18 cellular contexts compared by ENCODE assay signal in genomic region chr4:78542373-78542772, GRCh38. TPM values are rescaled to one million over a fixed set of nuclear protein-coding genes. Genes with fewer than 3 reads are reported as not detected.
DNase-seq lines count a peak whose midpoint lies in the region; ATAC-seq and TF ChIP-seq lines count a peak whose summit lies in the region.
"Had no signal": no experiment of that assay in that cellular context is flagged by ENCODE, and none has a peak within 500 bp of the region (broad histone marks: within the 10 kb centered on the region; RNA-seq: fewer than 3 reads in every experiment).

No MANE protein-coding gene starts in this region.

- H3K27me3 ChIP-seq in breast epithelium (no peaks in the 10 kb centered on the region), brain microvascular endothelial cell (replicated peaks) (no peaks in the 10 kb centered on the region), foreskin keratinocyte (no peaks in the 10 kb centered on the region), H7 (ENCODE audit: control insufficient read depth, insufficient read depth, low read length) (no peaks in the 10 kb centered on the region)
- H3K27me3 ChIP-seq: esophagus squamous epithelium had no signal

- peaks cover 7% of the 10 kb centered on the region for H3K9me3 Mint-ChIP-seq in MCF 10A (ENCODE audit: unreplicated experiment)
- H3K9me3 Mint-ChIP-seq: stimulated activated naive B cell treated with anti-CD40 and anti-IgM and Interleukin-4, amounts not matched to agents 10 μg/mL and 1 μg/mL and 100 μg/mL, for 72 hours; T-helper 2 cell treated with Interferon-gamma antibody and Interleukin-4, amounts not matched to agents 5 μg/mL and 100 μg/mL, for 36 hours had no signal

- H3K9me3 ChIP-seq in breast epithelium, result no peaks in the 10 kb centered on the region
- H3K9me3 ChIP-seq: esophagus squamous epithelium, psoas muscle had no signal

- H3K4me3 ChIP-seq in breast epithelium, result no peak overlapping the region
- no peak overlapping the region for H3K4me3 ChIP-seq in brain microvascular endothelial cell (ENCODE audit: low read depth, low read length)
- H3K4me3 ChIP-seq in H7 (ENCODE audit: insufficient read depth, low read depth, low read length), result no peak overlapping the region
- H3K4me3 ChIP-seq: dorsolateral prefrontal cortex, esophagus squamous epithelium, psoas muscle had no signal

- TF ChIP-seq POLR2A in breast epithelium (IDR thresholded peaks at IDR 0.05), result no peak

- H3K4me1 ChIP-seq in breast epithelium (no peaks in the 10 kb centered on the region), foreskin keratinocyte (peaks cover 14% of the 10 kb centered on the region)
- H3K4me1 ChIP-seq: esophagus squamous epithelium, psoas muscle had no signal

- ATAC-seq in foreskin keratinocyte, result peak; percentile 48
- no peak for ATAC-seq in GM21515 (IDR thresholded peaks at IDR 0.05; ENCODE audit: unreplicated experiment)
- ATAC-seq: psoas muscle; stimulated activated naive B cell treated with anti-CD40 and anti-IgM and Interleukin-4, amounts not matched to agents 10 μg/mL and 1 μg/mL and 100 μg/mL, for 72 hours had no signal

- POLR2A ChIA-PET in MCF 10A (lab: Yijun Ruan, JAX), result interaction anchor here (0.7 to 1.3 kb wide), 10 partner anchors 8 to 722 kb away, joined by 3 to 8 read pairs (median 4); partner anchors contain the start of genes ANXA3 and MRPL1

- DNase-seq in MCF 10A (ENCODE audit: unreplicated experiment) (peak; percentile 58), breast epithelium (ENCODE audit: low spot score in 2 of 2) (no peak), brain microvascular endothelial cell (peak; percentile 35), foreskin keratinocyte (peak in 1 of 2 donors; percentile 73), hippocampal formation (lab: John Stamatoyannopoulos, UW) (no peak), H7 (no peak), NCI-H2107 (lab: John Stamatoyannopoulos, UW) (no peak)
- DNase-seq: activated CD4-positive, CD25-positive, alpha-beta regulatory T cell treated with anti-CD3 and anti-CD28 coated beads, Interleukin-2, amount 50 U/mL, for 72 hours; dorsolateral prefrontal cortex; esophagus squamous epithelium; NCI-H1436; psoas muscle; stimulated activated naive B cell treated with anti-CD40 and anti-IgM and Interleukin-4, amounts not matched to agents 10 μg/mL and 1 μg/mL and 100 μg/mL, for 72 hours had no signal

- no TSS peak for BruUV-seq in MCF 10A (replicated peaks; lab: Mats Ljungman, UMichigan)

- CTCF ChIA-PET in MCF 10A (lab: Yijun Ruan, JAX), result interaction anchor here (0.7 to 1.1 kb wide), 2 partner anchors 9 to 582 kb away, joined by 3 to 4 read pairs; no protein-coding TSS in a partner anchor

- no peak for TF ChIP-seq CTCF in MCF 10A (IDR thresholded peaks at IDR 0.05; ENCODE audit: unreplicated experiment)
- no peak for TF ChIP-seq CTCF in breast epithelium (IDR thresholded peaks at IDR 0.05)
- no peak for TF ChIP-seq CTCF in brain microvascular endothelial cell (IDR thresholded peaks at IDR 0.05; ENCODE audit: low read depth, low read length, missing control alignments)
- TF ChIP-seq CTCF in foreskin keratinocyte (conservative IDR thresholded peaks at IDR 0.05), result no peak

- H3K4me3 Mint-ChIP-seq in MCF 10A (ENCODE audit: unreplicated experiment), result no peak overlapping the region
- H3K4me3 Mint-ChIP-seq: brain; stimulated activated naive B cell treated with anti-CD40 and anti-IgM and Interleukin-4, amounts not matched to agents 10 μg/mL and 1 μg/mL and 100 μg/mL, for 72 hours; T-helper 2 cell treated with Interferon-gamma antibody and Interleukin-4, amounts not matched to agents 5 μg/mL and 100 μg/mL, for 36 hours had no signal

- in situ Hi-C loops in brain microvascular endothelial cell (cut with HindIII; ENCODE audit: low pct_ligation_motif_present, low sequenced_read_pairs), result no loop called here

- intact Hi-C loops in MCF 10A (cut with micrococcal nuclease), result loop anchor here (1.0 kb wide), 1 partner anchor 8 kb away; no protein-coding TSS in a partner anchor
- intact Hi-C loops in breast epithelium (cut with DNase I; ENCODE audit: low total_unique reads), result no loop called here

- no peaks in the 10 kb centered on the region for H3K27me3 Mint-ChIP-seq in MCF 10A (ENCODE audit: insufficient read depth, unreplicated experiment)
- H3K27me3 Mint-ChIP-seq: brain had no signal

- no peak overlapping the region for H3K27ac ChIP-seq in breast epithelium
- H3K27ac ChIP-seq in brain microvascular endothelial cell, result no peak overlapping the region
- no peak overlapping the region for H3K27ac ChIP-seq in foreskin keratinocyte
- H3K27ac ChIP-seq: 22Rv1, dorsolateral prefrontal cortex, esophagus squamous epithelium, KMS-11, psoas muscle had no signal

- H3K36me3 ChIP-seq in breast epithelium (no peaks in the 10 kb centered on the region), brain microvascular endothelial cell (replicated peaks) (no peaks in the 10 kb centered on the region), H7 (replicated peaks; ENCODE audit: control insufficient read depth, insufficient read depth, low read length) (no peaks in the 10 kb centered on the region; the same call in 1 of the 2 replicates)

- H3K4me1 Mint-ChIP-seq in MCF 10A (ENCODE audit: insufficient read depth, unreplicated experiment), result peaks cover 22% of the 10 kb centered on the region

- peak overlapping the region; percentile 24 for H3K27ac Mint-ChIP-seq in MCF 10A (ENCODE audit: low read depth, unreplicated experiment)
- H3K27ac Mint-ChIP-seq: stimulated activated naive B cell treated with anti-CD40 and anti-IgM and Interleukin-4, amounts not matched to agents 10 μg/mL and 1 μg/mL and 100 μg/mL, for 72 hours; T-helper 2 cell treated with Interferon-gamma antibody and Interleukin-4, amounts not matched to agents 5 μg/mL and 100 μg/mL, for 36 hours had no signal

- H3K36me3 Mint-ChIP-seq in MCF 10A (ENCODE audit: insufficient read depth, unreplicated experiment), result peaks cover 4% of the 10 kb centered on the region
- H3K36me3 Mint-ChIP-seq: stimulated activated naive B cell treated with anti-CD40 and anti-IgM and Interleukin-4, amounts not matched to agents 10 μg/mL and 1 μg/mL and 100 μg/mL, for 72 hours had no signal

RNA-seq across cellular contexts. Expression of gene ANXA3, which starts 9.2 kb away (rescaled TPM):
- total RNA-seq in MCF 10A (2022), result 260 and 272 TPM in 2 replicates
- 100 to 1,000 TPM in 1 of 3 donors, 10 to 100 TPM in 2; 37.6 to 170 (median 95.7) TPM for total RNA-seq in breast epithelium
- total RNA-seq in foreskin keratinocyte, result 407 and 415 TPM in 2 replicates
- 361 and 377 TPM in 2 replicates for polyA plus RNA-seq in foreskin keratinocyte
- total RNA-seq in H7 (2014; rRNA removed; shearing (Covaris generic)), result 30.7 and 37.9 TPM in 2 replicates

Comparison
In these comparisons a context has a peak if more than half of its experiments do, and no peak if none do; other contexts are left out.
1. DNase-seq: peak in MCF 10A (single experiment) and brain microvascular endothelial cell (single experiment); none in breast epithelium (0 of 2), hippocampal formation (0 of 2), H7 (single experiment) and NCI-H2107 (single experiment).